ENCODE assay signal across 33 cellular contexts in genomic region chr1:166685200-166685599, GRCh38.
"Had no signal": no experiment of that assay in that cellular context is flagged by ENCODE, and none has a peak within 500 bp of the region (broad histone marks: within the 10 kb centered on the region; RNA-seq: fewer than 3 reads in every experiment).

No MANE protein-coding gene starts in this region.

- H3K9me3 ChIP-seq: adrenal gland had no signal

- DNase-seq: activated effector memory CD4-positive, alpha-beta T cell treated with anti-CD3 and anti-CD28 coated beads, Interleukin-2, amount 50 U/mL, for 16 hours; activated effector memory CD4-positive, alpha-beta T cell treated with Interleukin-2 at 50 U/mL for 16 hours; activated gamma-delta T cell; activated gamma-delta T cell treated with Interleukin-2 at 50 U/mL for 16 hours; activated naive CD4-positive, alpha-beta T cell; activated naive CD4-positive, alpha-beta T cell treated with anti-CD3 and anti-CD28 coated beads for 36 hours; activated naive CD4-positive, alpha-beta T cell treated with anti-CD3 and anti-CD28 coated beads, Interleukin-2, amount 10 ng/mL, durations not matched to agents 7 days and 5 days; activated naive CD4-positive, alpha-beta T cell treated with anti-CD3 and anti-CD28 coated beads, Interleukin-2, amount 50 U/mL, for 16 hours; activated naive CD4-positive, alpha-beta T cell treated with Interleukin-2 at 50 U/mL for 16 hours; activated naive CD8-positive, alpha-beta T cell treated with anti-CD3 and anti-CD28 coated beads for 36 hours; activated naive CD8-positive, alpha-beta T cell treated with anti-CD3 and anti-CD28 coated beads, Interleukin-2, amount 10 ng/mL, durations not matched to agents 7 days and 5 days; activated naive CD8-positive, alpha-beta T cell treated with anti-CD3 and anti-CD28 coated beads, Interleukin-2, amount 50 U/mL, for 24 hours; activated T-cell treated with anti-CD3 and anti-CD28 coated beads, Interleukin-2, amount 50 U/mL, for 24 hours; activated T-cell treated with anti-CD3 and anti-CD28 coated beads, Interleukin-2, amount 50 U/mL, for 4 hours; activated T-cell treated with anti-CD3 and anti-CD28 coated beads, Interleukin-2, amount 50 U/mL, for 48 hours; activated T-cell treated with anti-CD3 and anti-CD28 coated beads, Interleukin-2, amount 50 U/mL, for 72 hours; adrenal gland; amniotic stem cell; amygdala; anterior cingulate cortex; aorta; body of pancreas; brain microvascular endothelial cell; caudate nucleus; central memory CD4-positive, alpha-beta T cell; cerebellar nuclear complex had no signal

- H3K4me3 ChIP-seq: adrenal gland, ascending aorta, body of pancreas, breast epithelium, cardiac muscle cell had no signal

- H3K27me3 ChIP-seq: adrenal gland, ascending aorta, body of pancreas, brain microvascular endothelial cell, breast epithelium, cardiac muscle cell had no signal

- H3K4me1 ChIP-seq: adrenal gland, ascending aorta, body of pancreas, breast epithelium had no signal

- H3K36me3 ChIP-seq: adrenal gland, ascending aorta, brain microvascular endothelial cell, breast epithelium, cardiac muscle cell had no signal

- ATAC-seq: activated naive CD4-positive, alpha-beta T cell treated with anti-CD3 and anti-CD28 coated beads, Interleukin-2, amount 50 U/mL, for 72 hours; activated naive CD8-positive, alpha-beta T cell treated with anti-CD3 and anti-CD28 coated beads, Interleukin-2, amount 50 U/mL, for 24 hours; activated T-cell treated with anti-CD3 and anti-CD28 coated beads, Interleukin-2, amount 50 U/mL, for 4 hours; activated T-cell treated with anti-CD3 and anti-CD28 coated beads, Interleukin-2, amount 50 U/mL, for 72 hours; activated T-helper 17 cell treated with anti-CD3 and anti-CD28 coated beads, Interleukin-2, amount 50 U/mL, for 72 hours; body of pancreas had no signal

- H3K27ac ChIP-seq: adrenal gland, ascending aorta, body of pancreas, brain microvascular endothelial cell, breast epithelium, cardiac muscle cell had no signal

- FAIRE-seq: astrocyte, bronchial epithelial cell had no signal
